In the genomic region with DNA sequence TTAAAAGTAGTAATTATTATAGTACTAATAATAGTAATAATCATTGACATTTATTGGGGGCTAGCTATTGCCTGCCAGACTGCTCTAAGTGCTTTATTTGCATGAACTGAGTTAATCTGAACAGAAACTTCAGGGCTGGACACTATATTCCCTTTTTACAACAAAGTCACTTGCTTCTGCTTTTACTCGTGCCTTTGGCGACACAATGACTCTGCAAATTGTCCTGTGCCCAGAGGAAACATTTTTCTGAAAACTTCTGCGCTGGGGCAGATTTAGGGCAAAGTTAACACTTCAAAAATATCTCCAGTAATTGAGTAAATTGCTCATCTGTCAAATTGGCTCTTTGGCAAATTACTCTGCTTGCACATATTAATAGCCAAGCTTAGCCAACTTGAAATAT, we compare ENCODE assay signal across 1 cellular context.
A peak's percentile ranks its signal among the peaks of the same experiment; 100 is the strongest.
TF ChIP-seq lines count a peak whose summit lies in the region.

No MANE protein-coding gene starts in this region.

TF ChIP-seq in K562, 482 proteins besides CTCF, POLR2A, EP300 and RAD21 (continued from another document):
- TF ChIP-seq, protein P1, sequence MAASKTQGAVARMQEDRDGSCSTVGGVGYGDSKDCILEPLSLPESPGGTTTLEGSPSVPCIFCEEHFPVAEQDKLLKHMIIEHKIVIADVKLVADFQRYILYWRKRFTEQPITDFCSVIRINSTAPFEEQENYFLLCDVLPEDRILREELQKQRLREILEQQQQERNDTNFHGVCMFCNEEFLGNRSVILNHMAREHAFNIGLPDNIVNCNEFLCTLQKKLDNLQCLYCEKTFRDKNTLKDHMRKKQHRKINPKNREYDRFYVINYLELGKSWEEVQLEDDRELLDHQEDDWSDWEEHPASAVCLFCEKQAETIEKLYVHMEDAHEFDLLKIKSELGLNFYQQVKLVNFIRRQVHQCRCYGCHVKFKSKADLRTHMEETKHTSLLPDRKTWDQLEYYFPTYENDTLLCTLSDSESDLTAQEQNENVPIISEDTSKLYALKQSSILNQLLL (CRISPR knock-in tag; IDR thresholded peaks at IDR 0.05; ENCODE audit: borderline replicate concordance), result no peak
- TF ChIP-seq MAFK (IDR thresholded peaks at IDR 0.05; ENCODE audit: low read length) (peak; percentile 82), KDM2B (CRISPR knock-in tag; IDR thresholded peaks at IDR 0.05) (no peak), ZNF3 (CRISPR knock-in tag; IDR thresholded peaks at IDR 0.05) (no peak), BACH1 (tag; IDR thresholded peaks at IDR 0.05) (peak; percentile 53; the same call in 1 of the 2 replicates), GABPB2 (CRISPR knock-in tag; conservative IDR thresholded peaks at IDR 0.05) (no peak), ZNF408 (CRISPR knock-in tag; IDR thresholded peaks at IDR 0.05; ENCODE audit: low read depth) (no peak), TCF7L2 (IDR thresholded peaks at IDR 0.05; ENCODE audit: low read depth, low read length) (no peak), ARHGAP35 (IDR thresholded peaks at IDR 0.05; ENCODE audit: partially characterized antibody) (no peak), BRF1 (IDR thresholded peaks at IDR 0.05; ENCODE audit: borderline replicate concordance, extremely low read depth, insufficient read length) (no peak), TBP (optimal IDR thresholded peaks at IDR 0.05; ENCODE audit: low read depth, low read length) (no peak), C11orf30 (IDR thresholded peaks at IDR 0.05; ENCODE audit: low read depth) (peak; percentile 84), RBM14 (IDR thresholded peaks at IDR 0.05; ENCODE audit: borderline replicate concordance, insufficient read depth, low read depth, low read length) (no peak), STAT5A (IDR thresholded peaks at IDR 0.05; ENCODE audit: borderline replicate concordance, low read length) (no peak), MAFF (IDR thresholded peaks at IDR 0.05; ENCODE audit: low read length) (peak; percentile 88), OTX1 (CRISPR knock-in tag; IDR thresholded peaks at IDR 0.05) (no peak), GTF2F1 (IDR thresholded peaks at IDR 0.05; ENCODE audit: low read depth, low read length) (no peak), SRSF3 (IDR thresholded peaks at IDR 0.05; ENCODE audit: insufficient read depth, low read length) (no peak), MAFG (tag; conservative IDR thresholded peaks at IDR 0.05) (peak; percentile 91), BHLHE40 (IDR thresholded peaks at IDR 0.05; ENCODE audit: low read length) (peak; percentile 49; the same call in 1 of the 2 replicates), RBM34 (IDR thresholded peaks at IDR 0.05; ENCODE audit: borderline replicate concordance, insufficient read depth, low read length) (no peak), ZNF764 (CRISPR knock-in tag; IDR thresholded peaks at IDR 0.05; ENCODE audit: low read depth) (no peak), SETDB1 (IDR thresholded peaks at IDR 0.05; ENCODE audit: low read length) (no peak), NFE2L1 (tag; IDR thresholded peaks at IDR 0.05; ENCODE audit: borderline replicate concordance, low read depth) (peak; percentile 61), NFATC3 (IDR thresholded peaks at IDR 0.05) (no peak), FOXJ2 (tag; IDR thresholded peaks at IDR 0.05) (no peak), ZNF316 (IDR thresholded peaks at IDR 0.05) (peak; percentile 89), COPS2 (conservative IDR thresholded peaks at IDR 0.05) (no peak), CREB1 (IDR thresholded peaks at IDR 0.05) (no peak), CREB1 (CRISPR knock-in tag; IDR thresholded peaks at IDR 0.05) (no peak), ZNF76 (CRISPR knock-in tag; IDR thresholded peaks at IDR 0.05; ENCODE audit: borderline replicate concordance) (no peak), FOXJ3 (CRISPR knock-in tag; IDR thresholded peaks at IDR 0.05) (no peak), CBX3 (IDR thresholded peaks at IDR 0.05; ENCODE audit: borderline replicate concordance in 1 of 2, low read length in 2 of 2) (no peak), KLF13 (tag; IDR thresholded peaks at IDR 0.05; ENCODE audit: borderline replicate concordance, low read depth) (no peak), SLC30A9 (CRISPR knock-in tag; IDR thresholded peaks at IDR 0.05) (no peak), RBM25 (IDR thresholded peaks at IDR 0.05; ENCODE audit: low read depth, low read length, severe bottlenecking) (peak; percentile 75), MEF2D (tag; conservative IDR thresholded peaks at IDR 0.05; ENCODE audit: low read depth) (no peak), ZNF274 (IDR thresholded peaks at IDR 0.05; ENCODE audit: borderline replicate concordance, low read depth, low read length) (no peak), ZBED1 (IDR thresholded peaks at IDR 0.05) (no peak), NFE2 (IDR thresholded peaks at IDR 0.05; ENCODE audit: low read depth) (peak; percentile 98), MTA1 (IDR thresholded peaks at IDR 0.05; ENCODE audit: borderline replicate concordance) (no peak)
- TF ChIP-seq, protein P2, sequence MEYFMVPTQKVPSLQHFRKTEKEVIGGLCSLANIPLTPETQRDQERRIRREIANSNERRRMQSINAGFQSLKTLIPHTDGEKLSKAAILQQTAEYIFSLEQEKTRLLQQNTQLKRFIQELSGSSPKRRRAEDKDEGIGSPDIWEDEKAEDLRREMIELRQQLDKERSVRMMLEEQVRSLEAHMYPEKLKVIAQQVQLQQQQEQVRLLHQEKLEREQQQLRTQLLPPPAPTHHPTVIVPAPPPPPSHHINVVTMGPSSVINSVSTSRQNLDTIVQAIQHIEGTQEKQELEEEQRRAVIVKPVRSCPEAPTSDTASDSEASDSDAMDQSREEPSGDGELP (CRISPR knock-in tag; IDR thresholded peaks at IDR 0.05; ENCODE audit: borderline replicate concordance), result no peak
- TF ChIP-seq, protein P3, sequence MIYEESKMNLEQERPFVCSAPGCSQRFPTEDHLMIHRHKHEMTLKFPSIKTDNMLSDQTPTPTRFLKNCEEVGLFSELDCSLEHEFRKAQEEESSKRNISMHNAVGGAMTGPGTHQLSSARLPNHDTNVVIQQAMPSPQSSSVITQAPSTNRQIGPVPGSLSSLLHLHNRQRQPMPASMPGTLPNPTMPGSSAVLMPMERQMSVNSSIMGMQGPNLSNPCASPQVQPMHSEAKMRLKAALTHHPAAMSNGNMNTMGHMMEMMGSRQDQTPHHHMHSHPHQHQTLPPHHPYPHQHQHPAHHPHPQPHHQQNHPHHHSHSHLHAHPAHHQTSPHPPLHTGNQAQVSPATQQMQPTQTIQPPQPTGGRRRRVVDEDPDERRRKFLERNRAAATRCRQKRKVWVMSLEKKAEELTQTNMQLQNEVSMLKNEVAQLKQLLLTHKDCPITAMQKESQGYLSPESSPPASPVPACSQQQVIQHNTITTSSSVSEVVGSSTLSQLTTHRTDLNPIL (CRISPR knock-in tag; IDR thresholded peaks at IDR 0.05), result no peak
- TF ChIP-seq, protein P4, sequence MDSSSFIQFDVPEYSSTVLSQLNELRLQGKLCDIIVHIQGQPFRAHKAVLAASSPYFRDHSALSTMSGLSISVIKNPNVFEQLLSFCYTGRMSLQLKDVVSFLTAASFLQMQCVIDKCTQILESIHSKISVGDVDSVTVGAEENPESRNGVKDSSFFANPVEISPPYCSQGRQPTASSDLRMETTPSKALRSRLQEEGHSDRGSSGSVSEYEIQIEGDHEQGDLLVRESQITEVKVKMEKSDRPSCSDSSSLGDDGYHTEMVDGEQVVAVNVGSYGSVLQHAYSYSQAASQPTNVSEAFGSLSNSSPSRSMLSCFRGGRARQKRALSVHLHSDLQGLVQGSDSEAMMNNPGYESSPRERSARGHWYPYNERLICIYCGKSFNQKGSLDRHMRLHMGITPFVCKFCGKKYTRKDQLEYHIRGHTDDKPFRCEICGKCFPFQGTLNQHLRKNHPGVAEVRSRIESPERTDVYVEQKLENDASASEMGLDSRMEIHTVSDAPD (CRISPR knock-in tag; IDR thresholded peaks at IDR 0.05), result no peak
- TF ChIP-seq, protein P5, sequence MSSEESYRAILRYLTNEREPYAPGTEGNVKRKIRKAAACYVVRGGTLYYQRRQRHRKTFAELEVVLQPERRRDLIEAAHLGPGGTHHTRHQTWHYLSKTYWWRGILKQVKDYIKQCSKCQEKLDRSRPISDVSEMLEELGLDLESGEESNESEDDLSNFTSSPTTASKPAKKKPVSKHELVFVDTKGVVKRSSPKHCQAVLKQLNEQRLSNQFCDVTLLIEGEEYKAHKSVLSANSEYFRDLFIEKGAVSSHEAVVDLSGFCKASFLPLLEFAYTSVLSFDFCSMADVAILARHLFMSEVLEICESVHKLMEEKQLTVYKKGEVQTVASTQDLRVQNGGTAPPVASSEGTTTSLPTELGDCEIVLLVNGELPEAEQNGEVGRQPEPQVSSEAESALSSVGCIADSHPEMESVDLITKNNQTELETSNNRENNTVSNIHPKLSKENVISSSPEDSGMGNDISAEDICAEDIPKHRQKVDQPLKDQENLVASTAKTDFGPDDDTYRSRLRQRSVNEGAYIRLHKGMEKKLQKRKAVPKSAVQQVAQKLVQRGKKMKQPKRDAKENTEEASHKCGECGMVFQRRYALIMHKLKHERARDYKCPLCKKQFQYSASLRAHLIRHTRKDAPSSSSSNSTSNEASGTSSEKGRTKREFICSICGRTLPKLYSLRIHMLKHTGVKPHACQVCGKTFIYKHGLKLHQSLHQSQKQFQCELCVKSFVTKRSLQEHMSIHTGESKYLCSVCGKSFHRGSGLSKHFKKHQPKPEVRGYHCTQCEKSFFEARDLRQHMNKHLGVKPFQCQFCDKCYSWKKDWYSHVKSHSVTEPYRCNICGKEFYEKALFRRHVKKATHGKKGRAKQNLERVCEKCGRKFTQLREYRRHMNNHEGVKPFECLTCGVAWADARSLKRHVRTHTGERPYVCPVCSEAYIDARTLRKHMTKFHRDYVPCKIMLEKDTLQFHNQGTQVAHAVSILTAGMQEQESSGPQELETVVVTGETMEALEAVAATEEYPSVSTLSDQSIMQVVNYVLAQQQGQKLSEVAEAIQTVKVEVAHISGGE (CRISPR knock-in tag; IDR thresholded peaks at IDR 0.05), result 0 out of 6 replicates have a peak, but pooled peaks of 1 of the 3 experiments have one; percentile 28
- TF ChIP-seq, protein P6, sequence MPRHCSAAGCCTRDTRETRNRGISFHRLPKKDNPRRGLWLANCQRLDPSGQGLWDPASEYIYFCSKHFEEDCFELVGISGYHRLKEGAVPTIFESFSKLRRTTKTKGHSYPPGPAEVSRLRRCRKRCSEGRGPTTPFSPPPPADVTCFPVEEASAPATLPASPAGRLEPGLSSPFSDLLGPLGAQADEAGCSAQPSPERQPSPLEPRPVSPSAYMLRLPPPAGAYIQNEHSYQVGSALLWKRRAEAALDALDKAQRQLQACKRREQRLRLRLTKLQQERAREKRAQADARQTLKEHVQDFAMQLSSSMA (CRISPR knock-in tag; IDR thresholded peaks at IDR 0.05), result no peak
- TF ChIP-seq, protein P7, sequence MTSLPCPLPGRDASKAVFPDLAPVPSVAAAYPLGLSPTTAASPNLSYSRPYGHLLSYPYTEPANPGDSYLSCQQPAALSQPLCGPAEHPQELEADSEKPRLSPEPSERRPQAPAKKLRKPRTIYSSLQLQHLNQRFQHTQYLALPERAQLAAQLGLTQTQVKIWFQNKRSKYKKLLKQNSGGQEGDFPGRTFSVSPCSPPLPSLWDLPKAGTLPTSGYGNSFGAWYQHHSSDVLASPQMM (CRISPR knock-in tag; IDR thresholded peaks at IDR 0.05), result no peak
- TF ChIP-seq, protein P8, sequence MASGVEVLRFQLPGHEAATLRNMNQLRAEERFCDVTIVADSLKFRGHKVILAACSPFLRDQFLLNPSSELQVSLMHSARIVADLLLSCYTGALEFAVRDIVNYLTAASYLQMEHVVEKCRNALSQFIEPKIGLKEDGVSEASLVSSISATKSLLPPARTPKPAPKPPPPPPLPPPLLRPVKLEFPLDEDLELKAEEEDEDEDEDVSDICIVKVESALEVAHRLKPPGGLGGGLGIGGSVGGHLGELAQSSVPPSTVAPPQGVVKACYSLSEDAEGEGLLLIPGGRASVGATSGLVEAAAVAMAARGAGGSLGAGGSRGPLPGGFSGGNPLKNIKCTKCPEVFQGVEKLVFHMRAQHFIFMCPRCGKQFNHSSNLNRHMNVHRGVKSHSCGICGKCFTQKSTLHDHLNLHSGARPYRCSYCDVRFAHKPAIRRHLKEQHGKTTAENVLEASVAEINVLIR (CRISPR knock-in tag; IDR thresholded peaks at IDR 0.05), result no peak
- TF ChIP-seq, protein P9, sequence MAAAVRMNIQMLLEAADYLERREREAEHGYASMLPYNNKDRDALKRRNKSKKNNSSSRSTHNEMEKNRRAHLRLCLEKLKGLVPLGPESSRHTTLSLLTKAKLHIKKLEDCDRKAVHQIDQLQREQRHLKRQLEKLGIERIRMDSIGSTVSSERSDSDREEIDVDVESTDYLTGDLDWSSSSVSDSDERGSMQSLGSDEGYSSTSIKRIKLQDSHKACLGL (CRISPR knock-in tag; IDR thresholded peaks at IDR 0.05; ENCODE audit: borderline replicate concordance, poor library complexity, severe bottlenecking), result no peak
- TF ChIP-seq, protein P10, sequence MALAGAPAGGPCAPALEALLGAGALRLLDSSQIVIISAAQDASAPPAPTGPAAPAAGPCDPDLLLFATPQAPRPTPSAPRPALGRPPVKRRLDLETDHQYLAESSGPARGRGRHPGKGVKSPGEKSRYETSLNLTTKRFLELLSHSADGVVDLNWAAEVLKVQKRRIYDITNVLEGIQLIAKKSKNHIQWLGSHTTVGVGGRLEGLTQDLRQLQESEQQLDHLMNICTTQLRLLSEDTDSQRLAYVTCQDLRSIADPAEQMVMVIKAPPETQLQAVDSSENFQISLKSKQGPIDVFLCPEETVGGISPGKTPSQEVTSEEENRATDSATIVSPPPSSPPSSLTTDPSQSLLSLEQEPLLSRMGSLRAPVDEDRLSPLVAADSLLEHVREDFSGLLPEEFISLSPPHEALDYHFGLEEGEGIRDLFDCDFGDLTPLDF (CRISPR knock-in tag; IDR thresholded peaks at IDR 0.05), result no peak
- TF ChIP-seq, protein P11, sequence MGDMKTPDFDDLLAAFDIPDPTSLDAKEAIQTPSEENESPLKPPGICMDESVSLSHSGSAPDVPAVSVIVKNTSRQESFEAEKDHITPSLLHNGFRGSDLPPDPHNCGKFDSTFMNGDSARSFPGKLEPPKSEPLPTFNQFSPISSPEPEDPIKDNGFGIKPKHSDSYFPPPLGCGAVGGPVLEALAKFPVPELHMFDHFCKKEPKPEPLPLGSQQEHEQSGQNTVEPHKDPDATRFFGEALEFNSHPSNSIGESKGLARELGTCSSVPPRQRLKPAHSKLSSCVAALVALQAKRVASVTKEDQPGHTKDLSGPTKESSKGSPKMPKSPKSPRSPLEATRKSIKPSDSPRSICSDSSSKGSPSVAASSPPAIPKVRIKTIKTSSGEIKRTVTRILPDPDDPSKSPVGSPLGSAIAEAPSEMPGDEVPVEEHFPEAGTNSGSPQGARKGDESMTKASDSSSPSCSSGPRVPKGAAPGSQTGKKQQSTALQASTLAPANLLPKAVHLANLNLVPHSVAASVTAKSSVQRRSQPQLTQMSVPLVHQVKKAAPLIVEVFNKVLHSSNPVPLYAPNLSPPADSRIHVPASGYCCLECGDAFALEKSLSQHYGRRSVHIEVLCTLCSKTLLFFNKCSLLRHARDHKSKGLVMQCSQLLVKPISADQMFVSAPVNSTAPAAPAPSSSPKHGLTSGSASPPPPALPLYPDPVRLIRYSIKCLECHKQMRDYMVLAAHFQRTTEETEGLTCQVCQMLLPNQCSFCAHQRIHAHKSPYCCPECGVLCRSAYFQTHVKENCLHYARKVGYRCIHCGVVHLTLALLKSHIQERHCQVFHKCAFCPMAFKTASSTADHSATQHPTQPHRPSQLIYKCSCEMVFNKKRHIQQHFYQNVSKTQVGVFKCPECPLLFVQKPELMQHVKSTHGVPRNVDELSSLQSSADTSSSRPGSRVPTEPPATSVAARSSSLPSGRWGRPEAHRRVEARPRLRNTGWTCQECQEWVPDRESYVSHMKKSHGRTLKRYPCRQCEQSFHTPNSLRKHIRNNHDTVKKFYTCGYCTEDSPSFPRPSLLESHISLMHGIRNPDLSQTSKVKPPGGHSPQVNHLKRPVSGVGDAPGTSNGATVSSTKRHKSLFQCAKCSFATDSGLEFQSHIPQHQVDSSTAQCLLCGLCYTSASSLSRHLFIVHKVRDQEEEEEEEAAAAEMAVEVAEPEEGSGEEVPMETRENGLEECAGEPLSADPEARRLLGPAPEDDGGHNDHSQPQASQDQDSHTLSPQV (IDR thresholded peaks at IDR 0.05), result 0 out of 2 replicates have a peak, but pooled peaks have one; percentile 50
